ENCODE assay signal across 21 cellular contexts in the genomic region with DNA sequence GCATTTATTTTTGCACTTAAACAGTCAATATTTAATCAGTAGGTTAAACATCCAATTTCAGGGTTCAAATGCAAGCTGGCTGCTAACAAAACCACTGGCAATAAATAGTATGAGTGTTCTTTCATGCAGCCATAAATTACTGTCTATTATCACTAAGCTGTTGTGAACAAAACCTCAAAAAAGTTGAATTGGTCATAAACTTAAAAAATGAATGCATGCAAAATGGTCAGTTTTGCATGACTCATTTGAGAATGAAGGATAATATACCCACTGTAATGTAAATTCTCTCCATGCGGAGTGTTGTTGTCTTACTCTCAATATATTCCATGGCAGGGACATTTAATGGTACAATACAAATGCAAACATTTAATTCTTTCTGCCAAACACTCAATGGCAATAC.
DNase-seq lines count a peak whose midpoint lies in the region; ATAC-seq and TF ChIP-seq lines count a peak whose summit lies in the region.
"Had no signal": no experiment of that assay in that cellular context is flagged by ENCODE, and none has a peak within 500 bp of the region (broad histone marks: within the 10 kb centered on the region; RNA-seq: fewer than 3 reads in every experiment).

No MANE protein-coding gene starts in this region.

- H2AFZ ChIP-seq in PC-3 (ENCODE audit: low read length), result no peak overlapping the region
- H2AFZ ChIP-seq in H9 (ENCODE audit: low read length), result no peak overlapping the region

- H3K14ac ChIP-seq in H9 (ENCODE audit: insufficient read depth, low read length), result no peak overlapping the region

- no peaks in the 10 kb centered on the region for H3K9me2 ChIP-seq in PC-3 (replicated peaks; ENCODE audit: low read length)

- no peak overlapping the region for H3K23ac ChIP-seq in H9 (ENCODE audit: insufficient read length, low read depth, low read length)

- H3K56ac ChIP-seq in H9 (ENCODE audit: insufficient read length, low read depth, low read length), result no peak overlapping the region

- H3K4me2 ChIP-seq in PC-3 (ENCODE audit: low read length) (no peak overlapping the region), H9 (ENCODE audit: insufficient read depth, insufficient read length, low read length) (no peak overlapping the region)
- H3K4me2 ChIP-seq: A549 had no signal

- no peak overlapping the region for H2BK120ac ChIP-seq in H9 (ENCODE audit: low read depth, low read length, poor library complexity, severe bottlenecking)

- no peak overlapping the region for H4K8ac ChIP-seq in H9 (replicated peaks; ENCODE audit: insufficient read length, low read depth, low read length)

- H3K4ac ChIP-seq in H9 (ENCODE audit: low read depth, low read length), result no peak overlapping the region

- H3K4me1 Mint-ChIP-seq in H9, result peaks cover 23 to 26% of the 10 kb centered on the region in 2 experiments
- H3K4me1 Mint-ChIP-seq: CD14-positive monocyte; naive thymus-derived CD8-positive, alpha-beta T cell had no signal

- no peak overlapping the region for H3K27ac ChIP-seq in PC-3 (ENCODE audit: low read length)
- no peak overlapping the region for H3K27ac ChIP-seq in H9 (ENCODE audit: insufficient read length, low read depth, low read length)
- H3K27ac ChIP-seq: A549, body of pancreas, right atrium auricular region had no signal

- H3K79me2 ChIP-seq in PC-3 (ENCODE audit: low read length) (no peaks in the 10 kb centered on the region), H9 (ENCODE audit: insufficient read depth, low read length) (no peaks in the 10 kb centered on the region)

- intact Hi-C loops in PC-3 (cut with micrococcal nuclease), result no loop called here

- H3K27me3 ChIP-seq in PC-3 (ENCODE audit: low read length), result no peaks in the 10 kb centered on the region
- no peaks in the 10 kb centered on the region for H3K27me3 ChIP-seq in H9 (ENCODE audit: insufficient read depth, low read length)
- H3K27me3 ChIP-seq: body of pancreas, right atrium auricular region had no signal

- H3K9ac ChIP-seq in PC-3 (ENCODE audit: low read length) (no peak overlapping the region), H9 (ENCODE audit: extremely low read depth, insufficient read length, low read length) (no peak overlapping the region)

- H3K4me1 ChIP-seq in PC-3 (ENCODE audit: insufficient read depth, low read length), result no peaks in the 10 kb centered on the region
- H3K4me1 ChIP-seq in H9 (ENCODE audit: insufficient read depth, low read length), result peaks cover 3% of the 10 kb centered on the region; the same call in 1 of the 2 replicates
- H3K4me1 ChIP-seq: A549, body of pancreas, right atrium auricular region had no signal

- peak; percentile 5 for DNase-seq in AG04449 (ENCODE audit: low read depth, low spot score)
- peak; percentile 43 for DNase-seq in ELR (ENCODE audit: low read depth)
- peak; percentile 50 to 77 for DNase-seq in NCI-H1930 (lab: John Stamatoyannopoulos, UW)
- peak; percentile 23 for DNase-seq in PC-3
- DNase-seq in activated CD4-positive, alpha-beta T cell treated with anti-CD3 and anti-CD28 coated beads for 48 hours, result no peak
- DNase-seq in H9, result no peak
- DNase-seq: activated CD4-positive, CD25-positive, alpha-beta regulatory T cell treated with anti-CD3 and anti-CD28 coated beads, Interleukin-2, amount 50 U/mL, for 72 hours; activated CD8-positive, alpha-beta memory T cell treated with anti-CD3 and anti-CD28 coated beads for 24 hours; activated T-cell treated with anti-CD3 and anti-CD28 coated beads, Interleukin-2, amount 50 U/mL, for 4 hours; body of pancreas; effector CD8-positive, alpha-beta T cell; kidney glomerular epithelial cell; naive thymus-derived CD8-positive, alpha-beta T cell; NCI-H1694; NCI-H446 treated with DMSO at 0.1 percent for 48 hours had no signal

- TF ChIP-seq CTCF in AG04449 (IDR thresholded peaks at IDR 0.05; ENCODE audit: insufficient read depth, low read length, missing control alignments), result no peak
- no peak for TF ChIP-seq CTCF in PC-3 (conservative IDR thresholded peaks at IDR 0.05; ENCODE audit: low read depth, low read length)
- no peak for TF ChIP-seq CTCF in H9 (conservative IDR thresholded peaks at IDR 0.05)

- no peaks in the 10 kb centered on the region; a peak in 1 of 5 replicates for H3K9me3 Mint-ChIP-seq in H9

- H3K4me3 Mint-ChIP-seq in H9, result no peak overlapping the region
- H3K4me3 Mint-ChIP-seq: activated naive CD8-positive, alpha-beta T cell; activated T-cell treated with anti-CD3 and anti-CD28 coated beads, Interleukin-2, amount 50 U/mL, for 4 hours; CD14-positive monocyte; naive thymus-derived CD8-positive, alpha-beta T cell had no signal

- no peaks in the 10 kb centered on the region for H3K23me2 ChIP-seq in H9 (ENCODE audit: insufficient read length, low read depth, low read length, poor library complexity, severe bottlenecking)

- no peak overlapping the region for H2BK12ac ChIP-seq in H9 (ENCODE audit: insufficient read length, low read depth, low read length)

- H3K18ac ChIP-seq in H9 (ENCODE audit: insufficient read length, low read depth, low read length), result no peak overlapping the region

- no CpG with 5 or more reads among the region's 1 CpG for WGBS in H9 (ENCODE audit: extremely low coverage, insufficient read length, low lambda C conversion rate)

- no peaks in the 10 kb centered on the region for H3K36me3 ChIP-seq in PC-3 (ENCODE audit: low read depth, low read length)
- H3K36me3 ChIP-seq: right atrium auricular region had no signal

- H3K4me3 ChIP-seq in AG04449 (ENCODE audit: low read depth, low read length) (no peak overlapping the region), PC-3 (ENCODE audit: low read length) (no peak overlapping the region)
- H3K4me3 ChIP-seq: A549, body of pancreas, right atrium auricular region had no signal

- CTCF ChIA-PET in AG04449 (lab: Yijun Ruan, JAX) (interaction anchor here (1.0 to 1.9 kb wide), 3 partner anchors 9 to 13 kb away, joined by 3 to 6 read pairs (median 3); no protein-coding TSS in a partner anchor), PC-3 (lab: Charles Lee) (no interaction called here)

- H4K91ac ChIP-seq in H9 (ENCODE audit: insufficient read length, low read depth, low read length), result no peak overlapping the region

- H3K79me1 ChIP-seq in H9 (ENCODE audit: insufficient read depth, low read depth, low read length, poor library complexity, severe bottlenecking), result no peaks in the 10 kb centered on the region

- peak; percentile 79 for ATAC-seq in PC-3
- ATAC-seq in GM21390 (IDR thresholded peaks at IDR 0.05; ENCODE audit: unreplicated experiment), result no peak
- no peak for ATAC-seq in HG03135 (IDR thresholded peaks at IDR 0.05; ENCODE audit: unreplicated experiment)
- ATAC-seq: A549; activated T-cell treated with anti-CD3 and anti-CD28 coated beads, Interleukin-2, amount 50 U/mL, for 4 hours; body of pancreas; naive thymus-derived CD8-positive, alpha-beta T cell had no signal

- no peak overlapping the region for H2BK15ac ChIP-seq in H9 (ENCODE audit: low read depth, low read length)

- H3T11ph ChIP-seq in H9 (ENCODE audit: low read length), result no peak overlapping the region

- no peak overlapping the region for H4K5ac ChIP-seq in H9 (ENCODE audit: insufficient read length, low read depth, low read length)

- POLR2A ChIA-PET in AG04449 (lab: Yijun Ruan, JAX) (no interaction called here), PC-3 (lab: Charles Lee; ENCODE audit: unreplicated experiment) (no interaction called here)

- no peak overlapping the region for H2BK20ac ChIP-seq in H9 (ENCODE audit: low read depth, low read length, poor library complexity, severe bottlenecking)

- no peaks in the 10 kb centered on the region; a peak in 1 of 7 replicates for H3K36me3 Mint-ChIP-seq in H9 (ENCODE audit: insufficient read depth in 1 of 3, low read depth in 3 of 3)
- H3K36me3 Mint-ChIP-seq: activated naive CD8-positive, alpha-beta T cell; CD14-positive monocyte; naive thymus-derived CD8-positive, alpha-beta T cell had no signal

- H3K9me3 ChIP-seq in PC-3 (ENCODE audit: low read length) (no peaks in the 10 kb centered on the region), H9 (ENCODE audit: control insufficient read depth, low read depth, low read length) (no peaks in the 10 kb centered on the region)
- H3K9me3 ChIP-seq: A549, body of pancreas, right atrium auricular region had no signal

- 0 out of 7 replicates have a peak overlapping the region, but pooled peaks of 1 of the 3 experiments have one; percentile 17 for H3K27ac Mint-ChIP-seq in H9
- H3K27ac Mint-ChIP-seq: activated naive CD8-positive, alpha-beta T cell; CD14-positive monocyte; naive thymus-derived CD8-positive, alpha-beta T cell had no signal

- no peak overlapping the region for H2AK5ac ChIP-seq in H9 (ENCODE audit: insufficient read length, low read length)

- no TSS peak for BruUV-seq in PC-3 (replicated peaks; lab: Mats Ljungman, UMichigan)

- no peaks in the 10 kb centered on the region for H3F3A ChIP-seq in PC-3 (ENCODE audit: low read length, unreplicated experiment)

- H4K20me1 ChIP-seq in PC-3 (ENCODE audit: low read length) (no peaks in the 10 kb centered on the region), H9 (ENCODE audit: control insufficient read depth, insufficient read depth, insufficient read length) (no peaks in the 10 kb centered on the region)

- H3K27me3 Mint-ChIP-seq in H9 (ENCODE audit: low read depth), result no peaks in the 10 kb centered on the region
- H3K27me3 Mint-ChIP-seq: activated naive CD8-positive, alpha-beta T cell; naive thymus-derived CD8-positive, alpha-beta T cell had no signal

- H2BK5ac ChIP-seq in H9 (ENCODE audit: insufficient read length, low read length), result no peak overlapping the region

Comparison
In these comparisons a context has a peak if more than half of its experiments do, and no peak if none do; other contexts are left out.
1. DNase-seq: peak in AG04449 (single experiment), ELR (single experiment), NCI-H1930 (2 of 2) and PC-3 (single experiment); none in activated CD4-positive, alpha-beta T cell treated with anti-CD3 and anti-CD28 coated beads for 48 hours (single experiment) and H9 (single experiment).